ENCODE assay signal across 8 cellular contexts in the genomic region with DNA sequence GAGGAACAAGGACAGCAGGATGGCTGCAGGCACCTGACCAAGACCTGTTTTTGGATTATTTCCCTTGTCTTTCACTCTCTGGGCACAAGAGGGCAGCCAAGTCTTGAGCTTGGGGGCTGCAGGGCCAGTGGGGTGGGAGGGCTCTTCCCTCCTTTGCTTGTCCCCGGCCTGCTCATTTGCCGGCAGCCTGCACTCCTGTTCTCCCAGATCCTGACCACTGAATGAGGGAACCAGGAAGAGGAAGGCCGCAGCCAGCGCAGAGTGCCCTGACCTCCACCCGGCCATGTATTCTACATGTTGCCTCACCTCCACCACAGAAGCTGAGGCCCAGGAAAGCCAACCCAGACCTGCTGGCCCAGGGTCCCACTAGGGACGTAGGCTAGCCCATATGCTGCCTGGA. TPM values are rescaled to one million over a fixed set of nuclear protein-coding genes. Genes with fewer than 3 reads are reported as not detected.
DNase-seq lines count a peak whose midpoint lies in the region; ATAC-seq and TF ChIP-seq lines count a peak whose summit lies in the region.

No MANE protein-coding gene starts in this region.

- in situ Hi-C loops in GM13976 (cut with MboI; ENCODE audit: low sequenced_read_pairs, unreplicated experiment): no loop called here

- peak; percentile 23 for TF ChIP-seq CTCF in GM13976 (IDR thresholded peaks at IDR 0.05; ENCODE audit: borderline replicate concordance, control extremely low read depth, extremely low read depth, insufficient read depth, missing control alignments)
- peak in 2 of 3 experiments; percentile 30 to 43 for TF ChIP-seq CTCF in testis (IDR thresholded peaks at IDR 0.05)

- no peak overlapping the region for H3K27ac ChIP-seq in testis

- ATAC-seq in HG03521 (IDR thresholded peaks at IDR 0.05; ENCODE audit: unreplicated experiment): no peak

- 50 to 57% methylated on average over 4 to 6 of the region's 6 CpGs for WGBS in testis, 2 donors

- H3K27me3 ChIP-seq in testis: no peaks in the 10 kb centered on the region

- intact Hi-C loops in testis (cut with DNase I; ENCODE audit: low total_unique reads): no loop called here

- no peaks in the 10 kb centered on the region for H3K9me3 ChIP-seq in testis

- H3K36me3 ChIP-seq in testis (ENCODE audit: low read depth, missing control alignments): no peaks in the 10 kb centered on the region

- TF ChIP-seq POLR2A in testis (IDR thresholded peaks at IDR 0.05): no peak

- no peaks in the 10 kb centered on the region for H3K4me1 ChIP-seq in testis

- DNase-seq in AG08396 (ENCODE audit: low spot score) (peak; percentile 86), GM13976 (ENCODE audit: low spot score) (no peak), NCI-H226 (peak; percentile 87), astrocyte of the hippocampus (ENCODE audit: low read depth, low spot score) (peak; percentile 94), islet precursor cell (peak; percentile 95), testis (peak; percentile 50)
- DNase-seq in stimulated activated CD4-positive, alpha-beta T cell treated with anti-CD3 and anti-CD28 coated beads, Interleukin-2, amount 100 ng/mL, for 48 hours: no peak

- H3K4me3 ChIP-seq in testis: no peak overlapping the region

RNA-seq across cellular contexts. Expression of a gene that starts 15.5 kb away (rescaled TPM):
- 10 to 100 TPM; 10.6 to 28.7 TPM for total RNA-seq in testis
- polyA plus RNA-seq in testis (ENCODE audit: insufficient read depth, low read depth, low replicate concordance): 38.8 TPM

Comparison
In these comparisons a context has a peak if more than half of its experiments do, and no peak if none do; other contexts are left out.
1. DNase-seq: peak in AG08396 (single experiment), NCI-H226 (single experiment), astrocyte of the hippocampus (single experiment), islet precursor cell (single experiment) and testis (single experiment); none in GM13976 (single experiment) and stimulated activated CD4-positive, alpha-beta T cell treated with anti-CD3 and anti-CD28 coated beads, Interleukin-2, amount 100 ng/mL, for 48 hours (0 of 2).